In the genomic region with DNA sequence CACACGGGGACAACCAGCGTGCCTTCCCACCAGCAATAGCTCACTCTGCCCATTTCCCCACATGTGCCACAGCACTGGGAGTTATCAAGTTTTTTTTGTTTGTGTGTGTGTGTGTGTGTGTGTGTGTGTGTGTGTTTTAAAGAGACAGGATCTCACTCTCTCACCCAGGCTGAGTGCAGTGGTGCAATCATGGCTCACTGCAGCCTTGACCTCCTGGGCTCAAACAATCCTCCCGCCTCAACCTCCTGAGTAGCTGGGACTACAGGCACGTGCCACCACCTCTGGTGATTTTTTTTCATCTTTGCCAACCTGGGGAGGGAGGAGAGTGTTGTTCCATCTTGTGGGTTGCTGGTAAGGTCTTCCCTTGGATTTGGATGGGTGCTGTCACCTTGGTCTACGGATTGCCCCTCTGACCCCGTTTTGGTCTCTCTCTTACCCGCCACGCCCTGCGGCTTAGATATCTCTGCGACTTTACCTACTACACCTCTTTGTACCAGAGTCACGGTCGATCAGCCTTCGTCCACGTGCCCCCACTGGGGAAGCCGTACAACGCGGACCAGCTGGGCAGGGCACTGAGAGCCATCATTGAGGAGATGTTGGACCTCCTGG, we compare ENCODE assay signal across 1 cellular context.
TF ChIP-seq lines count a peak whose summit lies in the region.

No MANE protein-coding gene starts in this region.

TF ChIP-seq in HepG2, 621 proteins besides CTCF, POLR2A, EP300 and RAD21 (continued from another document and continues in another):
- TF ChIP-seq, protein P1, sequence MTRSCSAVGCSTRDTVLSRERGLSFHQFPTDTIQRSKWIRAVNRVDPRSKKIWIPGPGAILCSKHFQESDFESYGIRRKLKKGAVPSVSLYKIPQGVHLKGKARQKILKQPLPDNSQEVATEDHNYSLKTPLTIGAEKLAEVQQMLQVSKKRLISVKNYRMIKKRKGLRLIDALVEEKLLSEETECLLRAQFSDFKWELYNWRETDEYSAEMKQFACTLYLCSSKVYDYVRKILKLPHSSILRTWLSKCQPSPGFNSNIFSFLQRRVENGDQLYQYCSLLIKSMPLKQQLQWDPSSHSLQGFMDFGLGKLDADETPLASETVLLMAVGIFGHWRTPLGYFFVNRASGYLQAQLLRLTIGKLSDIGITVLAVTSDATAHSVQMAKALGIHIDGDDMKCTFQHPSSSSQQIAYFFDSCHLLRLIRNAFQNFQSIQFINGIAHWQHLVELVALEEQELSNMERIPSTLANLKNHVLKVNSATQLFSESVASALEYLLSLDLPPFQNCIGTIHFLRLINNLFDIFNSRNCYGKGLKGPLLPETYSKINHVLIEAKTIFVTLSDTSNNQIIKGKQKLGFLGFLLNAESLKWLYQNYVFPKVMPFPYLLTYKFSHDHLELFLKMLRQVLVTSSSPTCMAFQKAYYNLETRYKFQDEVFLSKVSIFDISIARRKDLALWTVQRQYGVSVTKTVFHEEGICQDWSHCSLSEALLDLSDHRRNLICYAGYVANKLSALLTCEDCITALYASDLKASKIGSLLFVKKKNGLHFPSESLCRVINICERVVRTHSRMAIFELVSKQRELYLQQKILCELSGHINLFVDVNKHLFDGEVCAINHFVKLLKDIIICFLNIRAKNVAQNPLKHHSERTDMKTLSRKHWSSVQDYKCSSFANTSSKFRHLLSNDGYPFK (CRISPR knock-in tag; IDR thresholded peaks at IDR 0.05; ENCODE audit: borderline replicate concordance), result no peak
- TF ChIP-seq, protein P2, sequence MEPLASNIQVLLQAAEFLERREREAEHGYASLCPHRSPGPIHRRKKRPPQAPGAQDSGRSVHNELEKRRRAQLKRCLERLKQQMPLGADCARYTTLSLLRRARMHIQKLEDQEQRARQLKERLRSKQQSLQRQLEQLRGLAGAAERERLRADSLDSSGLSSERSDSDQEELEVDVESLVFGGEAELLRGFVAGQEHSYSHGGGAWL (CRISPR knock-in tag; IDR thresholded peaks at IDR 0.05), result no peak
- TF ChIP-seq SMARCE1 (IDR thresholded peaks at IDR 0.05; ENCODE audit: borderline replicate concordance), result no peak
- peak; percentile 94 for TF ChIP-seq ZNF362 (CRISPR knock-in tag; IDR thresholded peaks at IDR 0.05; ENCODE audit: borderline replicate concordance)
- TF ChIP-seq SP5 (CRISPR knock-in tag; IDR thresholded peaks at IDR 0.05; ENCODE audit: borderline replicate concordance, low read depth), result peak; percentile 41; the same call in 1 of the 2 replicates
- peak; percentile 49 for TF ChIP-seq ZMYM4 (CRISPR knock-in tag; IDR thresholded peaks at IDR 0.05)
- TF ChIP-seq, protein P3, sequence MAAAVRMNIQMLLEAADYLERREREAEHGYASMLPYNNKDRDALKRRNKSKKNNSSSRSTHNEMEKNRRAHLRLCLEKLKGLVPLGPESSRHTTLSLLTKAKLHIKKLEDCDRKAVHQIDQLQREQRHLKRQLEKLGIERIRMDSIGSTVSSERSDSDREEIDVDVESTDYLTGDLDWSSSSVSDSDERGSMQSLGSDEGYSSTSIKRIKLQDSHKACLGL (CRISPR knock-in tag; IDR thresholded peaks at IDR 0.05), result no peak
- TF ChIP-seq ZNF235 (CRISPR knock-in tag; IDR thresholded peaks at IDR 0.05; ENCODE audit: borderline replicate concordance), result no peak
- TF ChIP-seq ARID5B (CRISPR knock-in tag; IDR thresholded peaks at IDR 0.05), result peak; percentile 81
- TF ChIP-seq SRSF4 (IDR thresholded peaks at IDR 0.05; ENCODE audit: low read depth, low read length, poor library complexity, severe bottlenecking), result no peak
- TF ChIP-seq ZMYM3 (CRISPR knock-in tag; IDR thresholded peaks at IDR 0.05), result peak; percentile 98
- 0 out of 2 replicates have a peak, but pooled peaks have one; percentile 36 for TF ChIP-seq SNAPC4 (CRISPR knock-in tag; IDR thresholded peaks at IDR 0.05)
- TF ChIP-seq, protein P4, sequence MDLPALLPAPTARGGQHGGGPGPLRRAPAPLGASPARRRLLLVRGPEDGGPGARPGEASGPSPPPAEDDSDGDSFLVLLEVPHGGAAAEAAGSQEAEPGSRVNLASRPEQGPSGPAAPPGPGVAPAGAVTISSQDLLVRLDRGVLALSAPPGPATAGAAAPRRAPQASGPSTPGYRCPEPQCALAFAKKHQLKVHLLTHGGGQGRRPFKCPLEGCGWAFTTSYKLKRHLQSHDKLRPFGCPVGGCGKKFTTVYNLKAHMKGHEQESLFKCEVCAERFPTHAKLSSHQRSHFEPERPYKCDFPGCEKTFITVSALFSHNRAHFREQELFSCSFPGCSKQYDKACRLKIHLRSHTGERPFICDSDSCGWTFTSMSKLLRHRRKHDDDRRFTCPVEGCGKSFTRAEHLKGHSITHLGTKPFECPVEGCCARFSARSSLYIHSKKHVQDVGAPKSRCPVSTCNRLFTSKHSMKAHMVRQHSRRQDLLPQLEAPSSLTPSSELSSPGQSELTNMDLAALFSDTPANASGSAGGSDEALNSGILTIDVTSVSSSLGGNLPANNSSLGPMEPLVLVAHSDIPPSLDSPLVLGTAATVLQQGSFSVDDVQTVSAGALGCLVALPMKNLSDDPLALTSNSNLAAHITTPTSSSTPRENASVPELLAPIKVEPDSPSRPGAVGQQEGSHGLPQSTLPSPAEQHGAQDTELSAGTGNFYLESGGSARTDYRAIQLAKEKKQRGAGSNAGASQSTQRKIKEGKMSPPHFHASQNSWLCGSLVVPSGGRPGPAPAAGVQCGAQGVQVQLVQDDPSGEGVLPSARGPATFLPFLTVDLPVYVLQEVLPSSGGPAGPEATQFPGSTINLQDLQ (CRISPR knock-in tag; IDR thresholded peaks at IDR 0.05), result no peak
- no peak for TF ChIP-seq CBX5 (CRISPR knock-in tag; IDR thresholded peaks at IDR 0.05; ENCODE audit: borderline replicate concordance)
- no peak for TF ChIP-seq TCF7 (IDR thresholded peaks at IDR 0.05; ENCODE audit: low read depth)
- 0 out of 2 replicates have a peak, but pooled peaks have one; percentile 19 for TF ChIP-seq THAP11 (CRISPR knock-in tag; IDR thresholded peaks at IDR 0.05)
- TF ChIP-seq SYNCRIP (IDR thresholded peaks at IDR 0.05; ENCODE audit: insufficient read depth, low read depth, low read length), result no peak
- TF ChIP-seq ZBTB20 (CRISPR knock-in tag; IDR thresholded peaks at IDR 0.05; ENCODE audit: borderline replicate concordance, low read depth), result no peak
- TF ChIP-seq ZNF543 (CRISPR knock-in tag; IDR thresholded peaks at IDR 0.05), result 0 out of 2 replicates have a peak, but pooled peaks have one; percentile 55
- TF ChIP-seq ZNF30 (CRISPR knock-in tag; IDR thresholded peaks at IDR 0.05), result no peak
- TF ChIP-seq STAT5B (CRISPR knock-in tag; IDR thresholded peaks at IDR 0.05), result no peak
- TF ChIP-seq REXO4 (CRISPR knock-in tag; IDR thresholded peaks at IDR 0.05; ENCODE audit: borderline replicate concordance), result no peak
- no peak for TF ChIP-seq PPARG (CRISPR knock-in tag; conservative IDR thresholded peaks at IDR 0.05)
- TF ChIP-seq, protein P5, sequence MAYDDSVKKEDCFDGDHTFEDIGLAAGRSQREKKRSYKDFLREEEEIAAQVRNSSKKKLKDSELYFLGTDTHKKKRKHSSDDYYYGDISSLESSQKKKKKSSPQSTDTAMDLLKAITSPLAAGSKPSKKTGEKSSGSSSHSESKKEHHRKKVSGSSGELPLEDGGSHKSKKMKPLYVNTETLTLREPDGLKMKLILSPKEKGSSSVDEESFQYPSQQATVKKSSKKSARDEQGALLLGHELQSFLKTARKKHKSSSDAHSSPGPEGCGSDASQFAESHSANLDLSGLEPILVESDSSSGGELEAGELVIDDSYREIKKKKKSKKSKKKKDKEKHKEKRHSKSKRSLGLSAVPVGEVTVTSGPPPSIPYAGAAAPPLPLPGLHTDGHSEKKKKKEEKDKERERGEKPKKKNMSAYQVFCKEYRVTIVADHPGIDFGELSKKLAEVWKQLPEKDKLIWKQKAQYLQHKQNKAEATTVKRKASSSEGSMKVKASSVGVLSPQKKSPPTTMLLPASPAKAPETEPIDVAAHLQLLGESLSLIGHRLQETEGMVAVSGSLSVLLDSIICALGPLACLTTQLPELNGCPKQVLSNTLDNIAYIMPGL (CRISPR knock-in tag; IDR thresholded peaks at IDR 0.05; ENCODE audit: borderline replicate concordance in 1 of 2, low read depth in 1 of 2), result no peak
- TF ChIP-seq THRA (CRISPR knock-in tag; IDR thresholded peaks at IDR 0.05; ENCODE audit: borderline replicate concordance), result peak; percentile 55; the same call in 1 of the 2 replicates
